14 cellular contexts compared by ENCODE assay signal in genomic region chr4:23877758-23878229, GRCh38. TPM values are rescaled to one million over a fixed set of nuclear protein-coding genes. Genes with fewer than 3 reads are reported as not detected.
DNase-seq lines count a peak whose midpoint lies in the region; ATAC-seq, FAIRE-seq and TF ChIP-seq lines count a peak whose summit lies in the region.
"Had no signal": no experiment of that assay in that cellular context is flagged by ENCODE, and none has a peak within 500 bp of the region (broad histone marks: within the 10 kb centered on the region; RNA-seq: fewer than 3 reads in every experiment).

No MANE protein-coding gene starts in this region.

- H3K4me3 ChIP-seq in HUES48 (ENCODE audit: low read depth, low read length) = no peak overlapping the region
- no peak overlapping the region for H3K4me3 ChIP-seq in small intestine (ENCODE audit: low read depth in 1 of 2, low read length in 2 of 2)
- H3K4me3 ChIP-seq in Caco-2 (ENCODE audit: low read depth, low read length) = no peak overlapping the region
- H3K4me3 ChIP-seq: stomach had no signal

- TF ChIP-seq CTCF in Caco-2 (IDR thresholded peaks at IDR 0.05; ENCODE audit: insufficient read depth in 1 of 2, low read depth in 1 of 2, low read length in 1 of 2, severe bottlenecking in 1 of 2, unreplicated experiment in 1 of 2) = no peak

- H3K9me3 ChIP-seq in HUES48 (ENCODE audit: control insufficient read depth, insufficient read depth, low read length) = no peaks in the 10 kb centered on the region
- no peaks in the 10 kb centered on the region for H3K9me3 ChIP-seq in small intestine (ENCODE audit: control insufficient read depth, low read depth)
- H3K9me3 ChIP-seq in Caco-2 = no peaks in the 10 kb centered on the region
- H3K9me3 ChIP-seq: stomach had no signal

- H3K27ac Mint-ChIP-seq in Caco-2 (ENCODE audit: unreplicated experiment) = no peak overlapping the region
- H3K27ac Mint-ChIP-seq in activated T-cell treated with anti-CD3 and anti-CD28 coated beads, Interleukin-2, amount 50 U/mL, for 24 hours = no peak overlapping the region
- H3K27ac Mint-ChIP-seq: naive thymus-derived CD8-positive, alpha-beta T cell had no signal

- intact Hi-C loops in Caco-2 (cut with micrococcal nuclease; ENCODE audit: unreplicated experiment) = no loop called here

- H3K4me1 Mint-ChIP-seq in Caco-2 (ENCODE audit: low read depth, unreplicated experiment) = peaks cover 6% of the 10 kb centered on the region
- H3K4me1 Mint-ChIP-seq in activated T-cell treated with anti-CD3 and anti-CD28 coated beads, Interleukin-2, amount 50 U/mL, for 24 hours (ENCODE audit: low read depth) = no peaks in the 10 kb centered on the region
- H3K4me1 Mint-ChIP-seq: naive thymus-derived CD8-positive, alpha-beta T cell had no signal

- H3K27me3 ChIP-seq in HUES48 (ENCODE audit: control insufficient read depth, insufficient read depth, low read length) (no peaks in the 10 kb centered on the region), small intestine (ENCODE audit: control insufficient read depth in 2 of 2, insufficient read depth in 2 of 2, low read length in 2 of 2) (no peaks in the 10 kb centered on the region), Caco-2 (replicated peaks; ENCODE audit: control insufficient read depth, insufficient read depth, low read length) (no peaks in the 10 kb centered on the region)
- H3K27me3 ChIP-seq: stomach had no signal

- H3K9ac ChIP-seq in HUES48 (ENCODE audit: low read depth, low read length) = no peak overlapping the region

- 25 to 65% (median 52%) methylated on average over 2 of the region's 2 CpGs for WGBS in small intestine, 3 donors

- POLR2A ChIA-PET in Caco-2 (lab: Charles Lee) = no interaction called here

- H3K36me3 Mint-ChIP-seq in Caco-2 (ENCODE audit: insufficient read depth, unreplicated experiment) = no peaks in the 10 kb centered on the region
- H3K36me3 Mint-ChIP-seq in activated T-cell treated with anti-CD3 and anti-CD28 coated beads, Interleukin-2, amount 50 U/mL, for 24 hours (ENCODE audit: low read depth) = no peaks in the 10 kb centered on the region
- H3K36me3 Mint-ChIP-seq: naive thymus-derived CD8-positive, alpha-beta T cell had no signal

- no peak overlapping the region for H3K4me3 Mint-ChIP-seq in Caco-2 (ENCODE audit: unreplicated experiment)
- no peak overlapping the region for H3K4me3 Mint-ChIP-seq in activated T-cell treated with anti-CD3 and anti-CD28 coated beads, Interleukin-2, amount 50 U/mL, for 24 hours
- H3K4me3 Mint-ChIP-seq: naive thymus-derived CD8-positive, alpha-beta T cell had no signal

- DNase-seq in astrocyte of the hippocampus (ENCODE audit: low read depth, low spot score) (peak; percentile 76), islet precursor cell (peak; percentile 86), small intestine (peak; percentile 77), Caco-2 (no peak), T-helper 2 cell (no peak)
- no peak for DNase-seq in activated T-cell treated with anti-CD3 and anti-CD28 coated beads, Interleukin-2, amount 50 U/mL, for 24 hours
- DNase-seq: activated CD4-positive, alpha-beta T cell treated with anti-CD3 and anti-CD28 coated beads for 4 hours; activated naive CD4-positive, alpha-beta T cell; naive thymus-derived CD8-positive, alpha-beta T cell; NCI-H187 treated with DMSO at 0.1 percent for 48 hours; stomach had no signal

- CTCF ChIA-PET in Caco-2 (lab: Charles Lee) = interaction anchor here (0.6 kb wide), 1 partner anchor 12 kb away, joined by 3 read pairs; the partner anchor contains the start of gene PPARGC1A

- H3K36me3 ChIP-seq in HUES48 (ENCODE audit: control insufficient read depth, insufficient read depth, low read length) (no peaks in the 10 kb centered on the region), small intestine (ENCODE audit: control insufficient read depth in 2 of 2, insufficient read depth in 2 of 2, low read length in 2 of 2) (no peaks in the 10 kb centered on the region), Caco-2 (ENCODE audit: control insufficient read depth, insufficient read depth, low read length) (no peaks in the 10 kb centered on the region)
- H3K36me3 ChIP-seq: stomach had no signal

- peaks cover 11% of the 10 kb centered on the region for H3K27me3 Mint-ChIP-seq in Caco-2 (ENCODE audit: insufficient read depth, unreplicated experiment)
- no peaks in the 10 kb centered on the region for H3K27me3 Mint-ChIP-seq in activated T-cell treated with anti-CD3 and anti-CD28 coated beads, Interleukin-2, amount 50 U/mL, for 24 hours

- ATAC-seq in GM18868 (IDR thresholded peaks at IDR 0.05; ENCODE audit: unreplicated experiment) = no peak
- ATAC-seq: naive thymus-derived CD8-positive, alpha-beta T cell had no signal

- H3K27ac ChIP-seq in HUES48 (ENCODE audit: low read depth, low read length) (peak overlapping the region; percentile 32), small intestine (ENCODE audit: low read depth in 1 of 2, low read length in 1 of 2) (no peak overlapping the region)

- no TSS peak for BruUV-seq in Caco-2 (replicated peaks; lab: Mats Ljungman, UMichigan)

- no peak for FAIRE-seq in small intestine (lab: Jason Lieb, UNC)
- FAIRE-seq: D721Med had no signal

- H3K9me3 Mint-ChIP-seq in Caco-2 (ENCODE audit: unreplicated experiment) = no peaks in the 10 kb centered on the region
- H3K9me3 Mint-ChIP-seq in activated T-cell treated with anti-CD3 and anti-CD28 coated beads, Interleukin-2, amount 50 U/mL, for 24 hours = peaks cover 2% of the 10 kb centered on the region

- H3K4me1 ChIP-seq in HUES48 (ENCODE audit: control insufficient read depth, insufficient read depth, low read length) (peaks cover 66% of the 10 kb centered on the region), small intestine (ENCODE audit: control insufficient read depth in 2 of 2, insufficient read depth in 1 of 2, low read depth in 1 of 2, low read length in 1 of 2) (peaks cover 0 to 4% of the 10 kb centered on the region in 2 donors), Caco-2 (no peaks in the 10 kb centered on the region; the same call in 1 of the 2 replicates)

RNA-seq across cellular contexts. Expression of gene PPARGC1A, which starts 12.1 kb away (rescaled TPM):
- 1 to 10 TPM; 2.6 to 8.1 (median 5.4) TPM for polyA plus RNA-seq in small intestine
- 0.09 TPM in 1 of 2 replicates, not detected in the other for total RNA-seq in Caco-2 (2022)
- total RNA-seq: naive thymus-derived CD8-positive, alpha-beta T cell had no signal
- polyA plus RNA-seq: naive thymus-derived CD8-positive, alpha-beta T cell had no signal

Comparison
In these comparisons a context has a peak if more than half of its experiments do, and no peak if none do; other contexts are left out.
1. DNase-seq: peak in astrocyte of the hippocampus (single experiment), islet precursor cell (single experiment) and small intestine (single experiment); none in Caco-2 (0 of 2), activated T-cell treated with anti-CD3 and anti-CD28 coated beads, Interleukin-2, amount 50 U/mL, for 24 hours (single experiment) and T-helper 2 cell (0 of 5).